ENCODE assay signal across 1 cellular context in the genomic region with DNA sequence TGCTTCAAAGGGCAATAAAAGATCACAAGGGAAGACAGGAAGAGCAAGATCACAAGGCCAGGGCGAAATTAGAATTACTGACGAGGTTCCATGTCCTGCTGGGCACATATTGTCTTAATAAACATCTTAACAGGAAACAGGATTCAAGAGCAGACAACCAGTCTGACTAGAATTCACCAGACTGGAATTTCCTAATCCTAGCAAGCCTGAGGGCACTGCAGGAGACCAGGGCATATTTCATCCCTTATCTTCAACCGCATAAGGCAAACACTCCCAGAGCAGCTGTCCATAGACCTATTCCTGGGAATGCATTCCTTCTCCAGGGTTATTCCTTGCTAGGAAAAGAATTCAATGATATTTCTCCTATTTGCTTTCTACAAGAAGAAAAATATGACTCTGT.
TF ChIP-seq lines count a peak whose summit lies in the region.

No MANE protein-coding gene starts in this region.

TF ChIP-seq in SK-N-SH treated with all-trans-retinoic acid at 6 μM for 48 hours, 23 proteins besides CTCF, POLR2A, EP300 and RAD21 (continued from another document):
- TF ChIP-seq, protein P1, sequence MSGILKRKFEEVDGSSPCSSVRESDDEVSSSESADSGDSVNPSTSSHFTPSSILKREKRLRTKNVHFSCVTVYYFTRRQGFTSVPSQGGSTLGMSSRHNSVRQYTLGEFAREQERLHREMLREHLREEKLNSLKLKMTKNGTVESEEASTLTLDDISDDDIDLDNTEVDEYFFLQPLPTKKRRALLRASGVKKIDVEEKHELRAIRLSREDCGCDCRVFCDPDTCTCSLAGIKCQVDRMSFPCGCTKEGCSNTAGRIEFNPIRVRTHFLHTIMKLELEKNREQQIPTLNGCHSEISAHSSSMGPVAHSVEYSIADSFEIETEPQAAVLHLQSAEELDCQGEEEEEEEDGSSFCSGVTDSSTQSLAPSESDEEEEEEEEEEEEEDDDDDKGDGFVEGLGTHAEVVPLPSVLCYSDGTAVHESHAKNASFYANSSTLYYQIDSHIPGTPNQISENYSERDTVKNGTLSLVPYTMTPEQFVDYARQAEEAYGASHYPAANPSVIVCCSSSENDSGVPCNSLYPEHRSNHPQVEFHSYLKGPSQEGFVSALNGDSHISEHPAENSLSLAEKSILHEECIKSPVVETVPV (CRISPR knock-in tag; IDR thresholded peaks at IDR 0.05), result no peak
- TF ChIP-seq, protein P2, sequence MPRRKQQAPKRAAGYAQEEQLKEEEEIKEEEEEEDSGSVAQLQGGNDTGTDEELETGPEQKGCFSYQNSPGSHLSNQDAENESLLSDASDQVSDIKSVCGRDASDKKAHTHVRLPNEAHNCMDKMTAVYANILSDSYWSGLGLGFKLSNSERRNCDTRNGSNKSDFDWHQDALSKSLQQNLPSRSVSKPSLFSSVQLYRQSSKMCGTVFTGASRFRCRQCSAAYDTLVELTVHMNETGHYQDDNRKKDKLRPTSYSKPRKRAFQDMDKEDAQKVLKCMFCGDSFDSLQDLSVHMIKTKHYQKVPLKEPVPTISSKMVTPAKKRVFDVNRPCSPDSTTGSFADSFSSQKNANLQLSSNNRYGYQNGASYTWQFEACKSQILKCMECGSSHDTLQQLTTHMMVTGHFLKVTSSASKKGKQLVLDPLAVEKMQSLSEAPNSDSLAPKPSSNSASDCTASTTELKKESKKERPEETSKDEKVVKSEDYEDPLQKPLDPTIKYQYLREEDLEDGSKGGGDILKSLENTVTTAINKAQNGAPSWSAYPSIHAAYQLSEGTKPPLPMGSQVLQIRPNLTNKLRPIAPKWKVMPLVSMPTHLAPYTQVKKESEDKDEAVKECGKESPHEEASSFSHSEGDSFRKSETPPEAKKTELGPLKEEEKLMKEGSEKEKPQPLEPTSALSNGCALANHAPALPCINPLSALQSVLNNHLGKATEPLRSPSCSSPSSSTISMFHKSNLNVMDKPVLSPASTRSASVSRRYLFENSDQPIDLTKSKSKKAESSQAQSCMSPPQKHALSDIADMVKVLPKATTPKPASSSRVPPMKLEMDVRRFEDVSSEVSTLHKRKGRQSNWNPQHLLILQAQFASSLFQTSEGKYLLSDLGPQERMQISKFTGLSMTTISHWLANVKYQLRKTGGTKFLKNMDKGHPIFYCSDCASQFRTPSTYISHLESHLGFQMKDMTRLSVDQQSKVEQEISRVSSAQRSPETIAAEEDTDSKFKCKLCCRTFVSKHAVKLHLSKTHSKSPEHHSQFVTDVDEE (CRISPR knock-in tag; IDR thresholded peaks at IDR 0.05), result no peak
- no peak for TF ChIP-seq BACH2 (CRISPR knock-in tag; IDR thresholded peaks at IDR 0.05; ENCODE audit: borderline replicate concordance)
- TF ChIP-seq, protein P3, sequence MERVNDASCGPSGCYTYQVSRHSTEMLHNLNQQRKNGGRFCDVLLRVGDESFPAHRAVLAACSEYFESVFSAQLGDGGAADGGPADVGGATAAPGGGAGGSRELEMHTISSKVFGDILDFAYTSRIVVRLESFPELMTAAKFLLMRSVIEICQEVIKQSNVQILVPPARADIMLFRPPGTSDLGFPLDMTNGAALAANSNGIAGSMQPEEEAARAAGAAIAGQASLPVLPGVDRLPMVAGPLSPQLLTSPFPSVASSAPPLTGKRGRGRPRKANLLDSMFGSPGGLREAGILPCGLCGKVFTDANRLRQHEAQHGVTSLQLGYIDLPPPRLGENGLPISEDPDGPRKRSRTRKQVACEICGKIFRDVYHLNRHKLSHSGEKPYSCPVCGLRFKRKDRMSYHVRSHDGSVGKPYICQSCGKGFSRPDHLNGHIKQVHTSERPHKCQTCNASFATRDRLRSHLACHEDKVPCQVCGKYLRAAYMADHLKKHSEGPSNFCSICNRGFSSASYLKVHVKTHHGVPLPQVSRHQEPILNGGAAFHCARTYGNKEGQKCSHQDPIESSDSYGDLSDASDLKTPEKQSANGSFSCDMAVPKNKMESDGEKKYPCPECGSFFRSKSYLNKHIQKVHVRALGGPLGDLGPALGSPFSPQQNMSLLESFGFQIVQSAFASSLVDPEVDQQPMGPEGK (CRISPR knock-in tag; IDR thresholded peaks at IDR 0.05; ENCODE audit: borderline replicate concordance), result no peak
